10 cellular contexts compared by ENCODE assay signal in the genomic region with DNA sequence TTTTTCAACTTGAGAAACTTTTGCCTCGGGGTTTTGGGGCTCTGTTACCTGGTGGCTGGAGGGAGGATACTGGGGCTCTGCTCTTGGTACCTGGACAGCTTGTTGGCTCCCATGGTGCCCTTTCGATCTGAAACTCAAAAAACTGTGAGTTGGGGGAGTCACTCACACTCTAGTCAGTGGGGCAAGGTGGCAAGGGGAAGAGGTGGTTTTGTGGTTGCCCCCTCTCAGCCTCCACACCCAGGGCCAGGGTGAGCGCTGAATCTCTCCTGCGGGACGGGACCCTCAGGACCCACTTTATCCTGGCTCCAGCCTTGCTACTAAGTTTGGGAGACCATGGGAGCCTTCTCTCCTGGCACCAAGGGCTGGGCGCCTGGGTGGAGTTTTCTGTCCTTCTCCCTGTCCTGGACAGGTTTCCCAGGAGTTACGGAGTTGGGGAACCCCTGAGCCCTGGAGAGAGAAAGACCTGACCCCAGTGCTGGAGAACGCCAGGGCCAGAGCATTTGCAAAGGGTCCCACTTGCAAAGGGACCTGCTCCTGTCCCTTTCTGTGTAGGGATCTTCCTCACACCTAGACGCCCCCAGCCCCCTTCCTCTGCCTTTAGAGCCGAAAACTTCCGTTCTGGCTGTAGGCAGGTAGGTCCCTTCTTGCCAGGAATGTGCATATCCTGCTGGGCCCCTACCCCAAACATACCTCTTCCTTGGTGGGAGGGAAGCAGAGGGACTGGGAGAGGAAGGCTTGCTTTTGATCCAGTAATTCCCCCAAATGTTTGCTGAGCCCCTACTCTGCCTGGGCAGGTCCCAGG. TPM values are rescaled to one million over a fixed set of nuclear protein-coding genes. Genes with fewer than 3 reads are reported as not detected.
DNase-seq lines count a peak whose midpoint lies in the region; ATAC-seq, FAIRE-seq and TF ChIP-seq lines count a peak whose summit lies in the region.
"Had no signal": no experiment of that assay in that cellular context is flagged by ENCODE, and none has a peak within 500 bp of the region (broad histone marks: within the 10 kb centered on the region; RNA-seq: fewer than 3 reads in every experiment).

No MANE protein-coding gene starts in this region.

- in situ Hi-C loops in HepG2 (cut with HindIII; ENCODE audit: extremely low pct_ligation_motif_present, low pct_unique_long_range_greater_than_20kb) = loop anchor here (5.0 kb wide), 2 partner anchors 43 to 122 kb away; no protein-coding TSS in a partner anchor

- intact Hi-C loops in HepG2 (cut with micrococcal nuclease; ENCODE audit: unreplicated experiment) = loop anchor here (5.0 kb wide), 1 partner anchor 182 kb away; no protein-coding TSS in a partner anchor

- H2AFZ ChIP-seq in SK-N-SH (ENCODE audit: low read depth) (no peak overlapping the region), HepG2 (ENCODE audit: low read length) (no peak overlapping the region)

- FAIRE-seq in HepG2 (lab: Jason Lieb, UNC) = no peak
- FAIRE-seq in RCC 7860 (lab: Jason Lieb, UNC) = no peak
- FAIRE-seq: TTC549 had no signal

- no peak for TF ChIP-seq CTCF in SK-N-SH (IDR thresholded peaks at IDR 0.05)
- no peak for TF ChIP-seq CTCF in HepG2 (CRISPR knock-in tag; IDR thresholded peaks at IDR 0.05)

- H3K27ac Mint-ChIP-seq in activated T-helper 17 cell treated with anti-CD3 and anti-CD28 coated beads, Interleukin-2, amount 50 U/mL, for 72 hours = no peak overlapping the region
- no peak overlapping the region for H3K27ac Mint-ChIP-seq in stimulated activated memory B cell treated with anti-CD40 and anti-IgM and Interleukin-4, amounts not matched to agents 10 μg/mL and 1 μg/mL and 100 μg/mL, for 72 hours

- no peak overlapping the region for H3K4me3 ChIP-seq in SK-N-SH (ENCODE audit: low read depth in 2 of 2, low read length in 1 of 2)
- H3K4me3 ChIP-seq in HepG2 (replicated peaks in 1 of 3; ENCODE audit: insufficient read depth in 1 of 3, low read depth in 2 of 3, low read length in 3 of 3) = peak overlapping the region; percentile 67 to 99 (median 99)

- DNase-seq in SK-N-SH = no peak
- no peak for DNase-seq in HepG2 (ENCODE audit: low spot score)
- DNase-seq in RCC 7860 (ENCODE audit: low spot score) = no peak
- DNase-seq: erythroblast had no signal

- TF ChIP-seq RAD21 in SK-N-SH (IDR thresholded peaks at IDR 0.05; ENCODE audit: low read length) (no peak), HepG2 (CRISPR knock-in tag; IDR thresholded peaks at IDR 0.05) (no peak)

- TSS peak; percentile 24 for BruUV-seq in HepG2 (replicated peaks; lab: Mats Ljungman, UMichigan)

- 0 out of 2 replicates have a peak overlapping the region, but pooled peaks have one; percentile 93 for H3K4me2 ChIP-seq in SK-N-SH
- H3K4me2 ChIP-seq in HepG2 (ENCODE audit: low read depth, low read length) = peak overlapping the region; percentile 95

- H3K79me2 ChIP-seq in SK-N-SH (ENCODE audit: insufficient read depth) = peaks cover 48% of the 10 kb centered on the region
- peaks cover 92% of the 10 kb centered on the region for H3K79me2 ChIP-seq in HepG2 (ENCODE audit: insufficient read depth, low read length)

- no peaks in the 10 kb centered on the region for H3K27me3 ChIP-seq in SK-N-SH (ENCODE audit: insufficient read depth)
- H3K27me3 ChIP-seq in HepG2 (ENCODE audit: control insufficient read depth in 1 of 2, insufficient read depth in 2 of 2, low read length in 2 of 2) = no peaks in the 10 kb centered on the region

- TF ChIP-seq EP300 in SK-N-SH (IDR thresholded peaks at IDR 0.05; ENCODE audit: borderline replicate concordance in 1 of 2, low read depth in 1 of 2, low read length in 1 of 2) = no peak
- TF ChIP-seq EP300 in HepG2 (IDR thresholded peaks at IDR 0.05; ENCODE audit: low read depth in 2 of 2, low read length in 2 of 2) = no peak
- no peak for TF ChIP-seq EP300 in HepG2 (CRISPR knock-in tag; IDR thresholded peaks at IDR 0.05; ENCODE audit: borderline replicate concordance)

- peaks cover 12% of the 10 kb centered on the region for H3K4me1 Mint-ChIP-seq in activated T-helper 17 cell treated with anti-CD3 and anti-CD28 coated beads, Interleukin-2, amount 50 U/mL, for 72 hours
- H3K4me1 Mint-ChIP-seq in stimulated activated memory B cell treated with anti-CD40 and anti-IgM and Interleukin-4, amounts not matched to agents 10 μg/mL and 1 μg/mL and 100 μg/mL, for 72 hours = peaks cover 55% of the 10 kb centered on the region

- H3K9me3 Mint-ChIP-seq in activated T-helper 17 cell treated with anti-CD3 and anti-CD28 coated beads, Interleukin-2, amount 50 U/mL, for 72 hours = no peaks in the 10 kb centered on the region
- no peaks in the 10 kb centered on the region for H3K9me3 Mint-ChIP-seq in stimulated activated memory B cell treated with anti-CD40 and anti-IgM and Interleukin-4, amounts not matched to agents 10 μg/mL and 1 μg/mL and 100 μg/mL, for 72 hours

- no peaks in the 10 kb centered on the region for H3K9me2 ChIP-seq in SK-N-SH

- no peak for ATAC-seq in SK-N-SH treated with all-trans-retinoic acid at 6 μM for 48 hours
- no peak for ATAC-seq in activated T-helper 17 cell treated with anti-CD3 and anti-CD28 coated beads, Interleukin-2, amount 50 U/mL, for 72 hours (replicated peaks)
- ATAC-seq in HepG2 = no peak
- ATAC-seq in stimulated activated memory B cell treated with anti-CD40 and anti-IgM and Interleukin-4, amounts not matched to agents 10 μg/mL and 1 μg/mL and 100 μg/mL, for 72 hours = no peak
- ATAC-seq in HG03280 (IDR thresholded peaks at IDR 0.05; ENCODE audit: unreplicated experiment) = no peak
- ATAC-seq in GM18873 (IDR thresholded peaks at IDR 0.05; ENCODE audit: low FRiP score, unreplicated experiment) = no peak

- no peaks in the 10 kb centered on the region for H3K27me3 Mint-ChIP-seq in activated T-helper 17 cell treated with anti-CD3 and anti-CD28 coated beads, Interleukin-2, amount 50 U/mL, for 72 hours
- H3K27me3 Mint-ChIP-seq in stimulated activated memory B cell treated with anti-CD40 and anti-IgM and Interleukin-4, amounts not matched to agents 10 μg/mL and 1 μg/mL and 100 μg/mL, for 72 hours = no peaks in the 10 kb centered on the region

- H3K4me3 Mint-ChIP-seq in activated T-helper 17 cell treated with anti-CD3 and anti-CD28 coated beads, Interleukin-2, amount 50 U/mL, for 72 hours = peak overlapping the region; percentile 81
- peak overlapping the region; percentile 92 for H3K4me3 Mint-ChIP-seq in stimulated activated memory B cell treated with anti-CD40 and anti-IgM and Interleukin-4, amounts not matched to agents 10 μg/mL and 1 μg/mL and 100 μg/mL, for 72 hours

- H3K36me3 ChIP-seq in SK-N-SH (replicated peaks in 1 of 2; ENCODE audit: control insufficient read depth in 1 of 2, insufficient read depth in 2 of 2, low read length in 1 of 2) (peaks cover 0 to 6% of the 10 kb centered on the region in 2 experiments), HepG2 (replicated peaks in 1 of 2; ENCODE audit: control insufficient read depth in 1 of 2, insufficient read depth in 2 of 2, low read length in 2 of 2) (peaks cover 19 to 45% of the 10 kb centered on the region in 2 experiments)

- no peak overlapping the region for H3K9ac ChIP-seq in SK-N-SH
- peak overlapping the region; percentile 86 for H3K9ac ChIP-seq in HepG2 (ENCODE audit: insufficient read depth, low read depth, low read length)

- TF ChIP-seq POLR2A in HepG2 (IDR thresholded peaks at IDR 0.05; ENCODE audit: insufficient read depth in 1 of 2, low read depth in 2 of 2, low read length in 2 of 2) = no peak

- H3K27ac ChIP-seq in SK-N-SH (ENCODE audit: low read depth in 2 of 2, low read length in 1 of 2) (no peak overlapping the region), HepG2 (ENCODE audit: extremely low read length, insufficient read depth, low read length) (peak overlapping the region; percentile 65)

- POLR2A ChIA-PET in SK-N-SH (lab: Yijun Ruan, JAX) (no interaction called here), HepG2 (lab: Yijun Ruan, JAX) (interaction anchor here (0.7 to 7.7 kb wide), 9 partner anchors 19 to 121 kb away, joined by 3 to 90 read pairs (median 7); no protein-coding TSS in a partner anchor)

- peaks cover 22% of the 10 kb centered on the region for H3K36me3 Mint-ChIP-seq in activated T-helper 17 cell treated with anti-CD3 and anti-CD28 coated beads, Interleukin-2, amount 50 U/mL, for 72 hours (ENCODE audit: low read depth)
- H3K36me3 Mint-ChIP-seq in stimulated activated memory B cell treated with anti-CD40 and anti-IgM and Interleukin-4, amounts not matched to agents 10 μg/mL and 1 μg/mL and 100 μg/mL, for 72 hours = peaks cover 14% of the 10 kb centered on the region

- H3K4me1 ChIP-seq in SK-N-SH (ENCODE audit: control insufficient read depth in 1 of 2, insufficient read depth in 2 of 2, low read depth in 1 of 2, low read length in 1 of 2) = peaks cover 7 to 23% of the 10 kb centered on the region in 2 experiments; a peak in 2 of 4 replicates
- peaks cover 69% of the 10 kb centered on the region for H3K4me1 ChIP-seq in HepG2 (ENCODE audit: insufficient read depth, low read length)

- H4K20me1 ChIP-seq in SK-N-SH (ENCODE audit: insufficient read depth) (peaks cover 59% of the 10 kb centered on the region), HepG2 (ENCODE audit: insufficient read depth, low read length) (peaks cover 66% of the 10 kb centered on the region)

- H3F3A ChIP-seq in SK-N-SH (replicated peaks; ENCODE audit: insufficient read depth) = no peaks in the 10 kb centered on the region

- CTCF ChIA-PET in SK-N-SH (lab: Yijun Ruan, JAX) (interaction anchor here (0.7 to 1.7 kb wide), 3 partner anchors 15 to 43 kb away, joined by 3 to 7 read pairs (median 3); no protein-coding TSS in a partner anchor), HepG2 (lab: Yijun Ruan, JAX; ENCODE audit: low intra/inter-chr PET ratio, low total read pairs) (no interaction called here)

- H3K9me3 ChIP-seq in SK-N-SH (no peaks in the 10 kb centered on the region), HepG2 (ENCODE audit: low read length) (no peaks in the 10 kb centered on the region)

- 94% methylated on average over 5 of the region's 11 CpGs for WGBS in SK-N-SH (ENCODE audit: low lambda C conversion rate)
- WGBS in HepG2 (ENCODE audit: low lambda C conversion rate) = 69% methylated on average over 8 of the region's 11 CpGs

RNA-seq across cellular contexts. Expression of a gene that starts 2.9 kb away (rescaled TPM):
- polyA plus RNA-seq in SK-N-SH (2012; rRNA removed) = 2.5 and 7.3 TPM in 2 replicates
- 3.3 and 6.1 TPM in 2 replicates for polyA plus RNA-seq in SK-N-SH (2012; cell fraction: cytosol; rRNA removed)
- polyA plus RNA-seq in SK-N-SH (2012; cell fraction: nucleus; rRNA removed) = 10.6 and 13.5 TPM in 2 replicates
- 10 to 100 TPM in 1 of 2 donors, 1 to 10 TPM in 1; 8.7 to 11.6 TPM for total RNA-seq in activated T-helper 17 cell treated with anti-CD3 and anti-CD28 coated beads, Interleukin-2, amount 50 U/mL, for 72 hours
- total RNA-seq in HepG2 (2016; rRNA removed; fragmentation: Illumina TruSeq; extraction: Trizol) = 11.0 TPM in 2 replicates
- 2.8 and 3.0 TPM in 2 replicates for total RNA-seq in HepG2 (2016; cell fraction: cytosol; rRNA removed; fragmentation: Illumina TruSeq; extraction: Trizol; ENCODE audit: low read depth)
- 9.5 and 11.3 TPM in 2 replicates for total RNA-seq in HepG2 (2016; cell fraction: insoluble cytoplasmic fraction; rRNA removed; fragmentation: Illumina TruSeq; extraction: Trizol)
- 15.4 and 15.8 TPM in 2 replicates for total RNA-seq in HepG2 (2016; cell fraction: membrane; rRNA removed; fragmentation: Illumina TruSeq; extraction: Trizol)
- 14.9 TPM in 2 replicates for total RNA-seq in HepG2 (2016; cell fraction: nucleus; rRNA removed; fragmentation: Illumina TruSeq; extraction: Trizol)
- 12.4 and 15.9 TPM in 2 replicates for polyA plus RNA-seq in HepG2 (2011; rRNA removed)
- polyA plus RNA-seq in HepG2 (2011; cell fraction: cytosol; rRNA removed) = 6.6 and 10.1 TPM in 2 replicates
- polyA plus RNA-seq in HepG2 (2011; cell fraction: nucleus; rRNA removed) = 47.8 and 59.4 TPM in 2 replicates
- polyA plus RNA-seq in HepG2 (2012) = 53.6 and 69.1 TPM in 2 replicates
- 10.9 and 11.7 TPM in 2 replicates for polyA plus RNA-seq in HepG2 (2016; cell fraction: cytosol; fragmentation: Illumina TruSeq; extraction: Trizol; ENCODE audit: low read depth)
- polyA plus RNA-seq in HepG2 (2016; cell fraction: insoluble cytoplasmic fraction; fragmentation: Illumina TruSeq; extraction: Trizol; ENCODE audit: low read depth) = 37.6 and 56.8 TPM in 2 replicates
- 44.1 and 44.7 TPM in 2 replicates for polyA plus RNA-seq in HepG2 (2016; cell fraction: membrane; fragmentation: Illumina TruSeq; extraction: Trizol; ENCODE audit: low read depth)
- polyA plus RNA-seq in HepG2 (2016; cell fraction: nucleus; fragmentation: Illumina TruSeq; extraction: Trizol; ENCODE audit: insufficient read depth, low read depth) = 75.1 and 80.7 TPM in 2 replicates
- 3.3 and 26.4 TPM in 2 replicates for polyA minus RNA-seq in HepG2 (2011; rRNA and poly(A)+ RNA removed; ENCODE audit: low replicate concordance)
- 29.5 and 30.0 TPM in 2 replicates for polyA minus RNA-seq in HepG2 (2011; cell fraction: cytosol; rRNA and poly(A)+ RNA removed)
- 15.2 and 15.5 TPM in 2 replicates for polyA minus RNA-seq in HepG2 (2011; cell fraction: nucleus; rRNA and poly(A)+ RNA removed)

Comparison
In these comparisons a context has a peak if more than half of its experiments do, and no peak if none do; other contexts are left out.
1. H3K4me3 ChIP-seq: peak in HepG2 (3 of 3); none in SK-N-SH (0 of 2).